Comparison of ENCODE assay signal across 31 cellular contexts in genomic region chr7:23714579-23714978, GRCh38. TPM values are rescaled to one million over a fixed set of nuclear protein-coding genes. Genes with fewer than 3 reads are reported as not detected.
"Had no signal": no experiment of that assay in that cellular context is flagged by ENCODE, and none has a peak within 500 bp of the region (broad histone marks: within the 10 kb centered on the region; RNA-seq: fewer than 3 reads in every experiment).

No MANE protein-coding gene starts in this region.

- H3K36me3 Mint-ChIP-seq: activated CD4-positive, alpha-beta memory T cell treated with anti-CD3 and anti-CD28 coated beads for 36 hours; activated naive CD4-positive, alpha-beta T cell treated with anti-CD3 and anti-CD28 coated beads, Interleukin-2, amount 10 ng/mL, durations not matched to agents 7 days and 5 days; activated naive CD4-positive, alpha-beta T cell treated with anti-CD3 and anti-CD28 coated beads, Interleukin-2, amount 50 U/mL, for 72 hours; activated naive CD8-positive, alpha-beta T cell treated with anti-CD3 and anti-CD28 coated beads, Interleukin-2, amount 10 ng/mL, durations not matched to agents 7 days and 5 days had no signal

- H3K4me2 ChIP-seq: hepatocyte had no signal

- H3K36me3 ChIP-seq: esophagus squamous epithelium, gastroesophageal sphincter, heart right ventricle had no signal

- H3K27ac Mint-ChIP-seq: activated CD4-positive, alpha-beta memory T cell treated with anti-CD3 and anti-CD28 coated beads for 36 hours; activated CD4-positive, alpha-beta T cell treated with anti-CD3 and anti-CD28 coated beads for 36 hours; activated CD4-positive, alpha-beta T cell treated with anti-CD3 and anti-CD28 coated beads, Interleukin-2, amount 10 ng/mL, durations not matched to agents 24 days and 14 days; activated CD8-positive, alpha-beta T cell treated with anti-CD3 and anti-CD28 coated beads, Interleukin-2, amount 10 ng/mL, durations not matched to agents 7 days and 5 days; activated naive CD4-positive, alpha-beta T cell treated with anti-CD3 and anti-CD28 coated beads, Interleukin-2, amount 10 ng/mL, durations not matched to agents 7 days and 5 days; activated naive CD4-positive, alpha-beta T cell treated with anti-CD3 and anti-CD28 coated beads, Interleukin-2, amount 50 U/mL, for 72 hours; activated naive CD8-positive, alpha-beta T cell treated with anti-CD3 and anti-CD28 coated beads, Interleukin-2, amount 10 ng/mL, durations not matched to agents 7 days and 5 days; activated T-cell treated with anti-CD3 and anti-CD28 coated beads, Interleukin-2, amount 50 U/mL, for 24 hours; activated T-cell treated with anti-CD3 and anti-CD28 coated beads, Interleukin-2, amount 50 U/mL, for 72 hours; effector memory CD8-positive, alpha-beta T cell; T-helper 17 cell had no signal

- H3K27me3 ChIP-seq: body of pancreas, esophagus squamous epithelium, gastroesophageal sphincter, heart right ventricle, hepatocyte had no signal

- H3K9me3 Mint-ChIP-seq: activated CD4-positive, alpha-beta memory T cell treated with anti-CD3 and anti-CD28 coated beads for 36 hours; activated CD4-positive, alpha-beta T cell treated with anti-CD3 and anti-CD28 coated beads, Interleukin-2, amount 10 ng/mL, durations not matched to agents 24 days and 14 days; activated naive CD4-positive, alpha-beta T cell treated with anti-CD3 and anti-CD28 coated beads, Interleukin-2, amount 10 ng/mL, durations not matched to agents 7 days and 5 days; activated naive CD4-positive, alpha-beta T cell treated with anti-CD3 and anti-CD28 coated beads, Interleukin-2, amount 50 U/mL, for 72 hours; activated naive CD8-positive, alpha-beta T cell treated with anti-CD3 and anti-CD28 coated beads, Interleukin-2, amount 10 ng/mL, durations not matched to agents 7 days and 5 days; activated T-cell treated with anti-CD3 and anti-CD28 coated beads, Interleukin-2, amount 50 U/mL, for 24 hours; activated T-cell treated with anti-CD3 and anti-CD28 coated beads, Interleukin-2, amount 50 U/mL, for 72 hours; effector memory CD8-positive, alpha-beta T cell had no signal

- H3K4me3 Mint-ChIP-seq: activated CD4-positive, alpha-beta memory T cell treated with anti-CD3 and anti-CD28 coated beads for 36 hours; activated CD4-positive, alpha-beta T cell treated with anti-CD3 and anti-CD28 coated beads for 36 hours; activated CD4-positive, alpha-beta T cell treated with anti-CD3 and anti-CD28 coated beads, Interleukin-2, amount 10 ng/mL, durations not matched to agents 24 days and 14 days; activated CD8-positive, alpha-beta T cell treated with anti-CD3 and anti-CD28 coated beads, Interleukin-2, amount 10 ng/mL, durations not matched to agents 7 days and 5 days; activated naive CD4-positive, alpha-beta T cell treated with anti-CD3 and anti-CD28 coated beads, Interleukin-2, amount 10 ng/mL, durations not matched to agents 7 days and 5 days; activated naive CD8-positive, alpha-beta T cell treated with anti-CD3 and anti-CD28 coated beads, Interleukin-2, amount 10 ng/mL, durations not matched to agents 7 days and 5 days; activated T-cell treated with anti-CD3 and anti-CD28 coated beads, Interleukin-2, amount 50 U/mL, for 24 hours; activated T-cell treated with anti-CD3 and anti-CD28 coated beads, Interleukin-2, amount 50 U/mL, for 72 hours; effector memory CD8-positive, alpha-beta T cell; T-helper 17 cell had no signal

- H3K4me1 ChIP-seq: esophagus squamous epithelium, gastroesophageal sphincter, heart right ventricle had no signal

- H3K27me3 Mint-ChIP-seq: activated CD4-positive, alpha-beta T cell treated with anti-CD3 and anti-CD28 coated beads for 36 hours; activated T-cell treated with anti-CD3 and anti-CD28 coated beads, Interleukin-2, amount 50 U/mL, for 24 hours; effector memory CD8-positive, alpha-beta T cell had no signal

- H2AFZ ChIP-seq: hepatocyte had no signal

- H3K4me3 ChIP-seq: body of pancreas, esophagus squamous epithelium, gastroesophageal sphincter, heart right ventricle, hepatocyte had no signal

- FAIRE-seq: colon had no signal

- H3K4me1 Mint-ChIP-seq: activated CD4-positive, alpha-beta T cell treated with anti-CD3 and anti-CD28 coated beads for 36 hours; activated CD4-positive, alpha-beta T cell treated with anti-CD3 and anti-CD28 coated beads, Interleukin-2, amount 10 ng/mL, durations not matched to agents 24 days and 14 days; activated naive CD4-positive, alpha-beta T cell treated with anti-CD3 and anti-CD28 coated beads, Interleukin-2, amount 10 ng/mL, durations not matched to agents 7 days and 5 days; activated naive CD8-positive, alpha-beta T cell treated with anti-CD3 and anti-CD28 coated beads, Interleukin-2, amount 10 ng/mL, durations not matched to agents 7 days and 5 days had no signal

- H3K79me2 ChIP-seq: hepatocyte had no signal

- H3K9me3 ChIP-seq: body of pancreas, esophagus squamous epithelium, gastroesophageal sphincter, heart right ventricle had no signal

- H3K27ac ChIP-seq: body of pancreas, esophagus squamous epithelium, gastroesophageal sphincter, heart right ventricle, hepatocyte had no signal

- DNase-seq: activated CD4-positive, alpha-beta memory T cell treated with anti-CD3 and anti-CD28 coated beads for 36 hours; activated CD4-positive, alpha-beta T cell treated with anti-CD3 and anti-CD28 coated beads for 36 hours; activated CD4-positive, alpha-beta T cell treated with anti-CD3 and anti-CD28 coated beads, Interleukin-2, amount 10 ng/mL, durations not matched to agents 24 days and 14 days; activated CD4-positive, CD25-positive, alpha-beta regulatory T cell; activated CD4-positive, CD25-positive, alpha-beta regulatory T cell treated with anti-CD3 and anti-CD28 coated beads, Interleukin-2, amount 50 U/mL, for 72 hours; activated CD8-positive, alpha-beta memory T cell treated with anti-CD3 and anti-CD28 coated beads, Interleukin-2, amount 50 U/mL, for 48 hours; activated CD8-positive, alpha-beta T cell treated with anti-CD3 and anti-CD28 coated beads, Interleukin-2, amount 10 ng/mL, durations not matched to agents 7 days and 5 days; activated gamma-delta T cell; activated naive CD4-positive, alpha-beta T cell; activated naive CD4-positive, alpha-beta T cell treated with anti-CD3 and anti-CD28 coated beads, Interleukin-2, amount 10 ng/mL, durations not matched to agents 7 days and 5 days; activated naive CD8-positive, alpha-beta T cell treated with anti-CD3 and anti-CD28 coated beads, Interleukin-2, amount 10 ng/mL, durations not matched to agents 7 days and 5 days; activated T-cell treated with anti-CD3 and anti-CD28 coated beads for 4 hours; activated T-cell treated with anti-CD3 and anti-CD28 coated beads, Interleukin-2, amount 50 U/mL, for 24 hours; activated T-cell treated with anti-CD3 and anti-CD28 coated beads, Interleukin-2, amount 50 U/mL, for 72 hours; anterior cingulate cortex; body of pancreas; caudate nucleus; cortex of kidney; dermis blood vessel endothelial cell; effector CD4-positive, alpha-beta T cell; effector memory CD8-positive, alpha-beta T cell; esophagus squamous epithelium; heart right ventricle; T-helper 17 cell had no signal

- ATAC-seq: activated CD4-positive, alpha-beta T cell treated with anti-CD3 and anti-CD28 coated beads for 36 hours; activated CD8-positive, alpha-beta T cell treated with anti-CD3 and anti-CD28 coated beads, Interleukin-2, amount 10 ng/mL, durations not matched to agents 7 days and 5 days; activated naive CD4-positive, alpha-beta T cell treated with anti-CD3 and anti-CD28 coated beads, Interleukin-2, amount 50 U/mL, for 72 hours; activated T-cell treated with anti-CD3 and anti-CD28 coated beads, Interleukin-2, amount 50 U/mL, for 72 hours; body of pancreas; effector memory CD8-positive, alpha-beta T cell; gastroesophageal sphincter; heart right ventricle; T-helper 17 cell had no signal

RNA-seq across cellular contexts. Expression of gene STK31, which starts 4.6 kb away (rescaled TPM):
- total RNA-seq: activated CD4-positive, alpha-beta memory T cell treated with anti-CD3 and anti-CD28 coated beads for 36 hours; activated CD4-positive, alpha-beta T cell treated with anti-CD3 and anti-CD28 coated beads, Interleukin-2, amount 10 ng/mL, durations not matched to agents 24 days and 14 days; fibroblast of villous mesenchyme; glomerular endothelial cell had no signal
- polyA plus RNA-seq: fibroblast of lung had no signal
